In genomic region chr18:32111706-32112105, GRCh38 we compare ENCODE assay signal across 15 cellular contexts. TPM values are rescaled to one million over a fixed set of nuclear protein-coding genes. Genes with fewer than 3 reads are reported as not detected.
"Had no signal": no experiment of that assay in that cellular context is flagged by ENCODE, and none has a peak within 500 bp of the region (broad histone marks: within the 10 kb centered on the region; RNA-seq: fewer than 3 reads in every experiment).

No MANE protein-coding gene starts in this region.

- H3K27me3 Mint-ChIP-seq: dendritic cell treated with granulocyte-macrophage colony-stimulating factor and Interleukin-4, amounts not matched to agents 40 ng/mL and 50 ng/mL, for 4 days; progenitor cell of endocrine pancreas; type B pancreatic cell had no signal

- H3K9me3 ChIP-seq: ascending aorta, esophagus muscularis mucosa, gastroesophageal sphincter, heart left ventricle, left ventricle myocardium inferior, SK-N-SH, testis had no signal

- H3K4me3 Mint-ChIP-seq: dendritic cell treated with granulocyte-macrophage colony-stimulating factor and Interleukin-4, amounts not matched to agents 40 ng/mL and 50 ng/mL, for 4 days; neural crest cell; type B pancreatic cell had no signal

- DNase-seq: activated CD4-positive, alpha-beta T cell treated with anti-CD3 and anti-CD28 coated beads, Interleukin-2, amount 50 U/mL, for 1 hour; effector CD8-positive, alpha-beta T cell; heart left ventricle; left ventricle myocardium inferior; mammary epithelial cell; midbrain; SK-N-SH; testis had no signal

- H3K9me3 Mint-ChIP-seq: dendritic cell treated with granulocyte-macrophage colony-stimulating factor and Interleukin-4, amounts not matched to agents 40 ng/mL and 50 ng/mL, for 4 days; neural crest cell; type B pancreatic cell had no signal

- H3K9ac ChIP-seq: SK-N-SH had no signal

- H3K4me1 Mint-ChIP-seq: neural crest cell had no signal

- H3K27ac Mint-ChIP-seq: dendritic cell treated with granulocyte-macrophage colony-stimulating factor and Interleukin-4, amounts not matched to agents 40 ng/mL and 50 ng/mL, for 4 days; type B pancreatic cell had no signal

- H3K27ac ChIP-seq: ascending aorta, esophagus muscularis mucosa, gastroesophageal sphincter, heart left ventricle, left ventricle myocardium inferior, testis had no signal

- H3K4me1 ChIP-seq: ascending aorta, esophagus muscularis mucosa, gastroesophageal sphincter, left ventricle myocardium inferior, testis had no signal

- H3K27me3 ChIP-seq: ascending aorta, esophagus muscularis mucosa, gastroesophageal sphincter, heart left ventricle, testis had no signal

- H3K4me3 ChIP-seq: ascending aorta, esophagus muscularis mucosa, gastroesophageal sphincter, heart left ventricle, left ventricle myocardium inferior, testis had no signal

- ATAC-seq: gastroesophageal sphincter, heart left ventricle had no signal

RNA-seq across cellular contexts. Expression of gene RNF138, which starts 20.0 kb away (rescaled TPM):
- total RNA-seq: ascending aorta had no signal
